33 cellular contexts compared by ENCODE assay signal in genomic region chr12:108198043-108198442, GRCh38.
"Had no signal": no experiment of that assay in that cellular context is flagged by ENCODE, and none has a peak within 500 bp of the region (broad histone marks: within the 10 kb centered on the region; RNA-seq: fewer than 3 reads in every experiment).

No MANE protein-coding gene starts in this region.

- DNase-seq: activated CD4-positive, alpha-beta memory T cell treated with anti-CD3 and anti-CD28 coated beads for 36 hours; activated CD4-positive, alpha-beta T cell treated with anti-CD3 and anti-CD28 coated beads, Interleukin-2, amount 10 ng/mL, durations not matched to agents 24 days and 14 days; activated CD4-positive, CD25-positive, alpha-beta regulatory T cell treated with anti-CD3 and anti-CD28 coated beads, Interleukin-2, amount 50 U/mL, for 72 hours; activated gamma-delta T cell treated with Interleukin-2 at 50 U/mL for 16 hours; activated naive CD4-positive, alpha-beta T cell treated with anti-CD3 and anti-CD28 coated beads, Interleukin-2, amount 50 U/mL, for 16 hours; activated T-cell treated with anti-CD3 and anti-CD28 coated beads, Interleukin-2, amount 50 U/mL, for 4 hours; foreskin keratinocyte; heart right ventricle; islet precursor cell; left ventricle myocardium superior; naive B cell; nucleus accumbens; pancreas; psoas muscle; stimulated activated CD4-positive, alpha-beta T cell treated with anti-CD3 and anti-CD28 coated beads, Interleukin-1b, Interleukin-23, amount 100 ng/mL, for 48 hours; stimulated activated CD4-positive, alpha-beta T cell treated with anti-CD3 and anti-CD28 coated beads, Interleukin-4, amount 100 ng/mL, for 4 hours; stimulated activated CD8-positive, alpha-beta memory T cell treated with anti-CD3 and anti-CD28 coated beads, Interleukin-4, amount 100 ng/mL, for 48 hours; stimulated activated naive CD8-positive, alpha-beta T cell treated with anti-CD3 and anti-CD28 coated beads, Interleukin-15, amount 100 ng/mL, for 72 hours; substantia nigra; T-helper 9 cell; thyroid gland; upper lobe of left lung; WERI-Rb-1 had no signal

- H3K4me2 ChIP-seq: smooth muscle cell had no signal

- H3K27ac Mint-ChIP-seq: activated CD4-positive, alpha-beta memory T cell treated with anti-CD3 and anti-CD28 coated beads for 36 hours; activated CD4-positive, alpha-beta T cell treated with anti-CD3 and anti-CD28 coated beads, Interleukin-2, amount 10 ng/mL, durations not matched to agents 24 days and 14 days; activated T-helper 17 cell treated with anti-CD3 and anti-CD28 coated beads, Interleukin-2, amount 50 U/mL, for 72 hours; dendritic cell treated with granulocyte-macrophage colony-stimulating factor and Interleukin-4, amounts not matched to agents 40 ng/mL and 50 ng/mL, for 4 days; mesothelial cell of epicardium; naive B cell; stimulated activated memory B cell treated with anti-CD40 and anti-IgM and Interleukin-4, amounts not matched to agents 10 μg/mL and 1 μg/mL and 100 μg/mL, for 72 hours; stimulated activated naive CD8-positive, alpha-beta T cell treated with anti-CD3 and anti-CD28 coated beads, Interleukin-15, amount 100 ng/mL, for 72 hours; T-helper 1 cell treated with Interleukin-12 subunit alpha and Interleukin-12 subunit beta and Interleukin-4 antibody, amounts not matched to agents 30 μg/mL and 1 μg/mL, for 36 hours had no signal

- H3K4me1 Mint-ChIP-seq: activated CD4-positive, alpha-beta T cell treated with anti-CD3 and anti-CD28 coated beads, Interleukin-2, amount 10 ng/mL, durations not matched to agents 24 days and 14 days; activated T-helper 17 cell treated with anti-CD3 and anti-CD28 coated beads, Interleukin-2, amount 50 U/mL, for 72 hours; central memory CD8-positive, alpha-beta T cell; mesothelial cell of epicardium; stimulated activated naive CD8-positive, alpha-beta T cell treated with anti-CD3 and anti-CD28 coated beads, Interleukin-15, amount 100 ng/mL, for 72 hours had no signal

- H3K27me3 ChIP-seq: esophagus muscularis mucosa, foreskin keratinocyte, pancreas, thyroid gland, upper lobe of left lung, vagina had no signal

- H3K27me3 Mint-ChIP-seq: activated CD4-positive, alpha-beta T cell treated with anti-CD3 and anti-CD28 coated beads, Interleukin-2, amount 10 ng/mL, durations not matched to agents 24 days and 14 days had no signal

- H3K27ac ChIP-seq: esophagus muscularis mucosa, foreskin keratinocyte, heart right ventricle, pancreas, psoas muscle, thyroid gland, upper lobe of left lung, vagina, WERI-Rb-1 had no signal

- H3K4me3 Mint-ChIP-seq: activated CD4-positive, alpha-beta memory T cell treated with anti-CD3 and anti-CD28 coated beads for 36 hours; activated CD4-positive, alpha-beta T cell treated with anti-CD3 and anti-CD28 coated beads, Interleukin-2, amount 10 ng/mL, durations not matched to agents 24 days and 14 days; activated T-cell treated with anti-CD3 and anti-CD28 coated beads, Interleukin-2, amount 50 U/mL, for 4 hours; activated T-helper 17 cell treated with anti-CD3 and anti-CD28 coated beads, Interleukin-2, amount 50 U/mL, for 72 hours; central memory CD8-positive, alpha-beta T cell; dendritic cell treated with granulocyte-macrophage colony-stimulating factor and Interleukin-4, amounts not matched to agents 40 ng/mL and 50 ng/mL, for 4 days; mesothelial cell of epicardium; naive B cell; stimulated activated memory B cell treated with anti-CD40 and anti-IgM and Interleukin-4, amounts not matched to agents 10 μg/mL and 1 μg/mL and 100 μg/mL, for 72 hours; stimulated activated naive CD8-positive, alpha-beta T cell treated with anti-CD3 and anti-CD28 coated beads, Interleukin-15, amount 100 ng/mL, for 72 hours; T-helper 1 cell treated with Interleukin-12 subunit alpha and Interleukin-12 subunit beta and Interleukin-4 antibody, amounts not matched to agents 30 μg/mL and 1 μg/mL, for 36 hours had no signal

- H3K4me3 ChIP-seq: esophagus muscularis mucosa, heart right ventricle, pancreas, psoas muscle, smooth muscle cell, thyroid gland, upper lobe of left lung, vagina had no signal

- H3K36me3 Mint-ChIP-seq: activated CD4-positive, alpha-beta memory T cell treated with anti-CD3 and anti-CD28 coated beads for 36 hours; mesothelial cell of epicardium; stimulated activated memory B cell treated with anti-CD40 and anti-IgM and Interleukin-4, amounts not matched to agents 10 μg/mL and 1 μg/mL and 100 μg/mL, for 72 hours had no signal

- H3K4me1 ChIP-seq: foreskin keratinocyte, heart right ventricle, pancreas, psoas muscle, upper lobe of left lung, vagina had no signal

- FAIRE-seq: pancreas, TTC549 had no signal

- H3K9me3 ChIP-seq: esophagus muscularis mucosa, pancreas, psoas muscle, thyroid gland, upper lobe of left lung, vagina had no signal

- ATAC-seq: activated T-cell treated with anti-CD3 and anti-CD28 coated beads, Interleukin-2, amount 50 U/mL, for 4 hours; activated T-helper 17 cell treated with anti-CD3 and anti-CD28 coated beads, Interleukin-2, amount 50 U/mL, for 72 hours; foreskin keratinocyte; heart right ventricle; left ventricle myocardium superior; pancreas; psoas muscle; stimulated activated memory B cell treated with anti-CD40 and anti-IgM and Interleukin-4, amounts not matched to agents 10 μg/mL and 1 μg/mL and 100 μg/mL, for 72 hours; stimulated activated naive CD8-positive, alpha-beta T cell treated with anti-CD3 and anti-CD28 coated beads, Interleukin-15, amount 100 ng/mL, for 72 hours had no signal

- H3K9me3 Mint-ChIP-seq: activated CD4-positive, alpha-beta memory T cell treated with anti-CD3 and anti-CD28 coated beads for 36 hours; activated CD4-positive, alpha-beta T cell treated with anti-CD3 and anti-CD28 coated beads, Interleukin-2, amount 10 ng/mL, durations not matched to agents 24 days and 14 days; activated T-cell treated with anti-CD3 and anti-CD28 coated beads, Interleukin-2, amount 50 U/mL, for 4 hours; activated T-helper 17 cell treated with anti-CD3 and anti-CD28 coated beads, Interleukin-2, amount 50 U/mL, for 72 hours; central memory CD8-positive, alpha-beta T cell; dendritic cell treated with granulocyte-macrophage colony-stimulating factor and Interleukin-4, amounts not matched to agents 40 ng/mL and 50 ng/mL, for 4 days; mesothelial cell of epicardium; stimulated activated naive CD8-positive, alpha-beta T cell treated with anti-CD3 and anti-CD28 coated beads, Interleukin-15, amount 100 ng/mL, for 72 hours; T-helper 1 cell treated with Interleukin-12 subunit alpha and Interleukin-12 subunit beta and Interleukin-4 antibody, amounts not matched to agents 30 μg/mL and 1 μg/mL, for 36 hours had no signal

- H3K36me3 ChIP-seq: heart right ventricle, pancreas, upper lobe of left lung, vagina, WERI-Rb-1 had no signal
